11 cellular contexts compared by ENCODE assay signal in the genomic region with DNA sequence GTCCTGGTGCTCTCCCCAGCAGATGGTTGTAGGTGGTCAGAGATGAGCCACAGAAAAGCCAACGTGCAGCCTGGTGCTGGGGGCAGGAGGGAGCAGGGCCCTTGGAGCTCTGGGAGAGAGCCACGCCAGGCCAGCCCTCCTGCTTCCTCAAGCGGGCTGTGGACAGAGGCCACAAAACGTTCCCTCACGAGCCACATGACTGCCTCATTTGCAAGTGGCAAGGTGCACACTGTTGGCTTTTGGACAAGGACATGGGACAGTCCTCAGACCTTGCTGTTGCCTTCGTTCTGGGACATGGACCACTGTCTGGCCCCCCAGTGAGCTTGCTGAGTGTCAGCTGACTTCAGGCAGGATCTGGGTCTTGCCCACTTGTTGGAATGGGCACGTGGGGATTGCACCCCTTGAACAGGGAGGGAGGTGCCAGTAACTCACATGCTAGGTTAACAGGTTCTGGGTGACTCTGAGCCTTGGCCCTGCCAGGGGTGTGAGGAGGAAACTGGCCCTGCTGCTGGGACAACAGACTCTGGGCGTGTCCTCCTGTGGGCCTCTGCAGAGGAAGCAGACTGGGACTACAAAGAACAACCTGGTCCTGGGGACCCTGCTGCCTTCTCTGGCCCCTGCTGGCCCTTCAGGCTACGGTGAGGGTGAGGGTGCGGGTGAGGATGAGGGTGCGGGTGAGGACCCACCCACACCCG. TPM values are rescaled to one million over a fixed set of nuclear protein-coding genes. Genes with fewer than 3 reads are reported as not detected.
DNase-seq lines count a peak whose midpoint lies in the region; ATAC-seq and TF ChIP-seq lines count a peak whose summit lies in the region.
"Had no signal": no experiment of that assay in that cellular context is flagged by ENCODE, and none has a peak within 500 bp of the region (broad histone marks: within the 10 kb centered on the region; RNA-seq: fewer than 3 reads in every experiment).

No MANE protein-coding gene starts in this region.

- H3K27me3 Mint-ChIP-seq in activated naive CD4-positive, alpha-beta T cell treated with anti-CD3 and anti-CD28 coated beads, Interleukin-2, amount 10 ng/mL, durations not matched to agents 7 days and 5 days: peaks cover 15% of the 10 kb centered on the region

- H3K4me3 ChIP-seq in transverse colon: no peak overlapping the region

- H3K36me3 Mint-ChIP-seq in activated naive CD4-positive, alpha-beta T cell treated with anti-CD3 and anti-CD28 coated beads, Interleukin-2, amount 10 ng/mL, durations not matched to agents 7 days and 5 days: peaks cover 33% of the 10 kb centered on the region

- TF ChIP-seq POLR2A in transverse colon (IDR thresholded peaks at IDR 0.05): peak; percentile 36

- in situ Hi-C loops in transverse colon (cut with MboI; ENCODE audit: low pct_ligation_motif_present in 1 of 4, low pct_unique_long_range_greater_than_20kb in 1 of 4, low sequenced_read_pairs in 3 of 4): no loop called here

- peak overlapping the region; percentile 88 for H3K4me3 Mint-ChIP-seq in activated naive CD4-positive, alpha-beta T cell treated with anti-CD3 and anti-CD28 coated beads, Interleukin-2, amount 10 ng/mL, durations not matched to agents 7 days and 5 days

- intact Hi-C loops in transverse colon (cut with DNase I; ENCODE audit: low total_unique reads): no loop called here

- no peaks in the 10 kb centered on the region for H3K9me3 Mint-ChIP-seq in activated naive CD4-positive, alpha-beta T cell treated with anti-CD3 and anti-CD28 coated beads, Interleukin-2, amount 10 ng/mL, durations not matched to agents 7 days and 5 days

- H3K36me3 ChIP-seq in transverse colon: no peaks in the 10 kb centered on the region

- TF ChIP-seq CTCF in RWPE1 (conservative IDR thresholded peaks at IDR 0.05; ENCODE audit: low read depth) (no peak), transverse colon (IDR thresholded peaks at IDR 0.05) (no peak), omental fat pad (IDR thresholded peaks at IDR 0.05) (no peak)

- H3K27ac ChIP-seq in RWPE1: peak overlapping the region; percentile 98
- H3K27ac ChIP-seq in transverse colon: peak overlapping the region; percentile 59 to 92 (median 82)

- H3K4me1 ChIP-seq in transverse colon: peaks cover 56 to 76% (median 69%) of the 10 kb centered on the region in 4 donors

- peaks cover 29% of the 10 kb centered on the region for H3K27me3 ChIP-seq in transverse colon

- no peak for TF ChIP-seq EP300 in transverse colon (IDR thresholded peaks at IDR 0.05; ENCODE audit: low read depth)

- WGBS in transverse colon (ENCODE audit: low coverage in 1 of 2), 2 donors: 57 to 74% methylated on average over 4 to 12 of the region's 12 CpGs

- peak overlapping the region; percentile 67 for H3K27ac Mint-ChIP-seq in activated naive CD4-positive, alpha-beta T cell treated with anti-CD3 and anti-CD28 coated beads, Interleukin-2, amount 10 ng/mL, durations not matched to agents 7 days and 5 days

- peak; percentile 46 for DNase-seq in activated naive CD4-positive, alpha-beta T cell treated with anti-CD3 and anti-CD28 coated beads, Interleukin-2, amount 10 ng/mL, durations not matched to agents 7 days and 5 days
- DNase-seq in activated naive CD4-positive, alpha-beta T cell treated with Interleukin-2 at 50 U/mL for 16 hours: no peak
- DNase-seq in RWPE1 (ENCODE audit: low spot score): no peak
- peak; percentile 81 for DNase-seq in transverse colon
- DNase-seq in omental fat pad (ENCODE audit: low spot score): no peak
- DNase-seq: activated CD4-positive, alpha-beta T cell treated with anti-CD3 and anti-CD28 coated beads for 4 hours; NCI-H2081 had no signal

- H3K9me3 ChIP-seq in transverse colon: no peaks in the 10 kb centered on the region

- peaks cover 73% of the 10 kb centered on the region for H3K4me1 Mint-ChIP-seq in activated naive CD4-positive, alpha-beta T cell treated with anti-CD3 and anti-CD28 coated beads, Interleukin-2, amount 10 ng/mL, durations not matched to agents 7 days and 5 days

- CTCF ChIA-PET in activated naive CD4-positive, alpha-beta T cell treated with anti-CD3 and anti-CD28 coated beads, Interleukin-2, amount 10 ng/mL, durations not matched to agents 7 days and 5 days (lab: Charles Lee): no interaction called here
- CTCF ChIA-PET in RWPE1 (lab: Yijun Ruan, JAX): interaction anchor here (0.6 to 1.5 kb wide), 6 partner anchors 7 to 576 kb away, joined by 3 to 4 read pairs (median 4); no protein-coding TSS in a partner anchor

- POLR2A ChIA-PET in RWPE1 (lab: Yijun Ruan, JAX; ENCODE audit: low non-redundant PET): no interaction called here

- peak; percentile 62 for ATAC-seq in esophagus mucosa
- ATAC-seq in omental fat pad (ENCODE audit: low FRiP score): no peak
- ATAC-seq in GM18861 (IDR thresholded peaks at IDR 0.05; ENCODE audit: unreplicated experiment): no peak
- ATAC-seq in HG02642 (IDR thresholded peaks at IDR 0.05; ENCODE audit: poor library complexity, unreplicated experiment): no peak
- ATAC-seq: left lobe of liver had no signal

RNA-seq across cellular contexts. Expression of a gene that starts 2.6 kb away (rescaled TPM):
- total RNA-seq in esophagus mucosa (13.7 TPM), transverse colon (100 to 1,000 TPM in 1 of 4 donors, 10 to 100 TPM in 3; 13.7 to 375 (median 60.0) TPM), omental fat pad (10 to 100 TPM; 26.1 to 67.4 (median 55.6) TPM)

Comparison
In these comparisons a context has a peak if more than half of its experiments do, and no peak if none do; other contexts are left out.
1. DNase-seq: peak in activated naive CD4-positive, alpha-beta T cell treated with anti-CD3 and anti-CD28 coated beads, Interleukin-2, amount 10 ng/mL, durations not matched to agents 7 days and 5 days (single experiment) and transverse colon (single experiment); none in activated naive CD4-positive, alpha-beta T cell treated with Interleukin-2 at 50 U/mL for 16 hours (single experiment), RWPE1 (single experiment) and omental fat pad (single experiment).